In the genomic region with DNA sequence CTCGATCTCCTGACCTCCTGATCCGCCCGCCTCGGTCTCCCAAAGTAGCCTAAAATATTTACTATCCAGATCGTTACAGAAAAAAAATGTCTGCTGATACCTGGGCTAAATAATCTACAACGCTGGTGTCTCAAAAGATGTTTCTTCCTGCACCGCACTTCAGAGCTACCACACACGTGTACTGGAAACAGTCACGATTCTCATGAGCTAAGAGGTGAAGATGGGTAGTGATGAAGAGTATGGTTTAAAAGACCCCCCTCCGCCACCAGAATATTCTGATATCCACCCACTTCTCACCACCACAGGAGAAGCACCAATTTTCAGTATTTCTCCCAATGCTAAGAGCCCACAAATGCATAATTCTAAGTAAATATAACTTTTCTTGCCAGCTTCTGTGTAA, we compare ENCODE assay signal across 22 cellular contexts. TPM values are rescaled to one million over a fixed set of nuclear protein-coding genes. Genes with fewer than 3 reads are reported as not detected.
DNase-seq lines count a peak whose midpoint lies in the region; ATAC-seq, FAIRE-seq and TF ChIP-seq lines count a peak whose summit lies in the region.
"Had no signal": no experiment of that assay in that cellular context is flagged by ENCODE, and none has a peak within 500 bp of the region (broad histone marks: within the 10 kb centered on the region; RNA-seq: fewer than 3 reads in every experiment).

No MANE protein-coding gene starts in this region.

- peaks cover 0 to 1% of the 10 kb centered on the region in 2 experiments; a peak in 2 of 4 replicates for H3K36me3 ChIP-seq in GM12878 (ENCODE audit: control insufficient read depth in 2 of 2, insufficient read depth in 2 of 2, low read length in 1 of 2)
- H3K36me3 ChIP-seq in PC-9 (ENCODE audit: low read depth): no peaks in the 10 kb centered on the region

- no peak for FAIRE-seq in GM12878 (lab: Jason Lieb, UNC)
- FAIRE-seq: colon had no signal

- POLR2A ChIA-PET in GM12878 (lab: Charles Lee) (interaction anchor here (0.5 to 4.4 kb wide), 13 partner anchors 9 to 240 kb away, joined by 3 to 37 read pairs (median 5); a partner anchor contains a TSS), PC-9 (lab: Charles Lee; ENCODE audit: unreplicated experiment) (no interaction called here)

- no peak overlapping the region for H2AFZ ChIP-seq in GM12878 (ENCODE audit: control insufficient read depth, low read depth, low read length)
- H2AFZ ChIP-seq in PC-9: no peak overlapping the region
- H2AFZ ChIP-seq: parathyroid adenoma had no signal

- H3K4me3 ChIP-seq in GM12878 (peak overlapping the region; percentile 36; the same call in 1 of the 2 replicates), PC-9 (no peak overlapping the region)
- H3K4me3 ChIP-seq: transverse colon had no signal

- H3K36me3 Mint-ChIP-seq in T-helper 17 cell (ENCODE audit: low read depth): peaks cover 10% of the 10 kb centered on the region

- no peak for TF ChIP-seq EP300 in GM12878 (IDR thresholded peaks at IDR 0.05; ENCODE audit: borderline replicate concordance in 1 of 2, control insufficient read depth in 1 of 2, low read depth in 2 of 2, low read length in 2 of 2)

- H3K27ac ChIP-seq in GM12878 (ENCODE audit: control insufficient read depth, insufficient read depth) (peak overlapping the region; percentile 90), PC-9 (no peak overlapping the region)
- H3K27ac ChIP-seq: parathyroid adenoma, transverse colon, VCaP had no signal

- H3F3A ChIP-seq in PC-9 (ENCODE audit: insufficient read depth, low read depth): peaks cover 8% of the 10 kb centered on the region; the same call in 1 of the 2 replicates

- intact Hi-C loops in GM12878 (cut with micrococcal nuclease; ENCODE audit: unreplicated experiment) (no loop called here), PC-9 (cut with micrococcal nuclease; ENCODE audit: unreplicated experiment) (no loop called here)

- SMC1A ChIA-PET in GM12878 (lab: Charles Lee; ENCODE audit: uncharacterized antibody, unreplicated experiment): interaction anchor here (0.8 to 8.9 kb wide), 17 partner anchors 8 to 199 kb away, joined by 3 to 149 read pairs (median 8); a partner anchor contains a TSS

- peak; percentile 42 for DNase-seq in stimulated activated CD4-positive, alpha-beta T cell treated with anti-CD3 and anti-CD28 coated beads, Interleukin-15, amount 100 ng/mL, for 24 hours
- DNase-seq in stimulated activated CD4-positive, alpha-beta T cell treated with anti-CD3 and anti-CD28 coated beads, Interleukin-12 subunit alpha, Interleukin-12 subunit beta, amount 100 ng/mL, for 4 hours: no peak
- no peak for DNase-seq in T-helper 17 cell
- no peak for DNase-seq in GM12878 (ENCODE audit: low read depth, low spot score)
- DNase-seq in PC-9: no peak
- DNase-seq: brain microvascular endothelial cell, COR-L47, HCEC 1CT, naive B cell, NCI-H1048, NCI-H187 treated with DMSO at 0.1 percent for 48 hours, NCI-H226, NCI-H774, SHP77 treated with DMSO at 0.1 percent for 48 hours, transverse colon had no signal

- H3K4me3 Mint-ChIP-seq in T-helper 17 cell: no peak overlapping the region
- H3K4me3 Mint-ChIP-seq: memory B cell, naive B cell had no signal

- peaks cover 32% of the 10 kb centered on the region for H3K79me2 ChIP-seq in GM12878 (ENCODE audit: control insufficient read depth, insufficient read depth, low read length)
- no peaks in the 10 kb centered on the region for H3K79me2 ChIP-seq in PC-9 (ENCODE audit: low read depth)

- peak overlapping the region; percentile 62 for H3K27ac Mint-ChIP-seq in T-helper 17 cell
- H3K27ac Mint-ChIP-seq: memory B cell had no signal

- TF ChIP-seq CTCF in GM12878 (IDR thresholded peaks at IDR 0.05 in 2 of 3, conservative IDR thresholded peaks at IDR 0.05 in 1 of 3; ENCODE audit: control insufficient read depth in 2 of 3, extremely low read depth in 1 of 3, insufficient read depth in 1 of 3, low read depth in 3 of 3, low read length in 3 of 3): no peak
- no peak for TF ChIP-seq CTCF in PC-9 (conservative IDR thresholded peaks at IDR 0.05)

- H3K27me3 ChIP-seq in GM12878 (replicated peaks in 1 of 2; ENCODE audit: control insufficient read depth in 2 of 2, insufficient read depth in 2 of 2, low read length in 1 of 2) (no peaks in the 10 kb centered on the region), PC-9 (ENCODE audit: insufficient read depth, low read depth) (no peaks in the 10 kb centered on the region)
- H3K27me3 ChIP-seq: brain microvascular endothelial cell, transverse colon had no signal

- H3K9me2 ChIP-seq in PC-9 (ENCODE audit: insufficient read depth): no peaks in the 10 kb centered on the region

- H3K4me1 Mint-ChIP-seq in T-helper 17 cell: peaks cover 30% of the 10 kb centered on the region
- H3K4me1 Mint-ChIP-seq: memory B cell, naive B cell had no signal

- BruUV-seq in GM12878 (replicated peaks; lab: Mats Ljungman, UMichigan) (TSS peak; percentile 24), PC-9 (replicated peaks; lab: Mats Ljungman, UMichigan) (no TSS peak)

- ATAC-seq in T-helper 17 cell: no peak
- no peak for ATAC-seq in GM12878
- ATAC-seq in GM21717 (IDR thresholded peaks at IDR 0.05; ENCODE audit: unreplicated experiment): no peak
- ATAC-seq in HG03442 (IDR thresholded peaks at IDR 0.05; ENCODE audit: unreplicated experiment): no peak
- ATAC-seq: sciatic nerve had no signal

- peak overlapping the region; percentile 64 for H3K9ac ChIP-seq in GM12878 (ENCODE audit: control insufficient read depth, insufficient read depth, low read length)
- H3K9ac ChIP-seq: parathyroid adenoma had no signal

- no peaks in the 10 kb centered on the region for H4K20me1 ChIP-seq in GM12878 (ENCODE audit: control insufficient read depth, insufficient read depth)
- no peaks in the 10 kb centered on the region; the same call in 1 of the 2 replicates for H4K20me1 ChIP-seq in PC-9 (ENCODE audit: insufficient read depth)

- RAD21 ChIA-PET in GM12878 (lab: Charles Lee; ENCODE audit: unreplicated experiment): interaction anchor here (0.8 to 3.3 kb wide), 13 partner anchors 8 to 198 kb away, joined by 3 to 38 read pairs (median 12); a partner anchor contains a TSS

- H3K4me1 ChIP-seq in GM12878 (ENCODE audit: control insufficient read depth, insufficient read depth, low read length) (peaks cover 33% of the 10 kb centered on the region), PC-9 (replicated peaks; ENCODE audit: insufficient read depth) (no peaks in the 10 kb centered on the region)
- H3K4me1 ChIP-seq: parathyroid adenoma, transverse colon had no signal

- H3K9me3 ChIP-seq in T-helper 17 cell (ENCODE audit: control insufficient read depth, low read length, poor library complexity, severe bottlenecking) (no peaks in the 10 kb centered on the region), GM12878 (replicated peaks; ENCODE audit: control insufficient read depth, insufficient read depth, low read length) (no peaks in the 10 kb centered on the region), PC-9 (ENCODE audit: insufficient read depth, low read depth) (no peaks in the 10 kb centered on the region)
- H3K9me3 ChIP-seq: transverse colon had no signal

- WGBS in GM12878 (ENCODE audit: insufficient coverage, insufficient replicate concordance, low lambda C conversion rate, missing lambda C conversion rate): 79% methylated on average over 10 of the region's 10 CpGs

- H3K27me3 Mint-ChIP-seq in T-helper 17 cell: no peaks in the 10 kb centered on the region
- H3K27me3 Mint-ChIP-seq: memory B cell, naive B cell had no signal

- no peak for TF ChIP-seq RAD21 in GM12878 (IDR thresholded peaks at IDR 0.05; ENCODE audit: insufficient read depth, low read depth, low read length)

- CTCF ChIA-PET in GM12878 (lab: Yijun Ruan, JAX) (interaction anchor here (0.6 to 4.8 kb wide), 13 partner anchors 8 to 200 kb away, joined by 3 to 48 read pairs (median 5); a partner anchor contains a TSS), PC-9 (lab: Charles Lee) (interaction anchor here (0.6 kb wide), 1 partner anchor 141 kb away, joined by 8 read pairs; no protein-coding TSS in a partner anchor)

- H3K4me2 ChIP-seq in GM12878 (ENCODE audit: control insufficient read depth, insufficient read depth) (peak overlapping the region; percentile 75), PC-9 (no peak overlapping the region)

- no peak for TF ChIP-seq POLR2A in GM12878 (IDR thresholded peaks at IDR 0.05; ENCODE audit: low read depth, low read length)

- in situ Hi-C loops in GM12878 (cut with MboI): no loop called here

RNA-seq across cellular contexts. Expression of a gene that starts 50.2 kb away (rescaled TPM):
- total RNA-seq in T-helper 17 cell (10 to 100 TPM; 48.3 to 51.6 TPM), GM12878 (2014; rRNA removed) (16.4 and 16.7 TPM in 2 replicates), GM12878 (2014; rRNA removed; fragmentation: Illumina TruSeq; extraction: Trizol) (9.3 and 11.7 TPM in 2 replicates), GM12878 (2021) (28.7 and 30.3 TPM in 2 replicates), PC-9 (2021) (43.1 and 49.4 TPM in 2 replicates)
- 87.7 and 93.3 TPM in 2 replicates for total RNA-seq in GM12878 (2013; cell fraction: nucleolus; rRNA removed)
- 19.8 TPM for polyA plus RNA-seq in GM12878 (2011; ENCODE audit: low read depth)
- polyA plus RNA-seq in GM12878 (2011; rRNA removed) (20.1 and 27.2 TPM in 2 replicates), GM12878 (2014; fragmentation: Illumina TruSeq; extraction: Trizol) (16.2 and 21.4 TPM in 2 replicates), GM12878 (2014; fragmentation: Nextera tagmentation; extraction: Ambion mirVana) (under 1 TPM; 0.58 to 0.64 TPM), GM12878 (2014; rRNA removed) (11.2 and 12.9 TPM in 2 replicates), GM12878 (2016; fragmentation: Nextera tagmentation; extraction: Ambion mirVana) (10 to 100 TPM; 15.4 to 16.0 TPM)
- polyA plus RNA-seq in GM12878 (2011; cell fraction: cytosol; rRNA removed): 43.8 and 72.2 TPM in 2 replicates
- 67.9 and 71.8 TPM in 2 replicates for polyA plus RNA-seq in GM12878 (2011; cell fraction: nucleus; rRNA removed)
- polyA plus RNA-seq in GM12878 (2012): 17.5 and 19.5 TPM in 2 replicates
- polyA minus RNA-seq in GM12878 (2011; rRNA and poly(A)+ RNA removed): 42.9 and 101 TPM in 2 replicates
- polyA minus RNA-seq in GM12878 (2011; cell fraction: cytosol; rRNA and poly(A)+ RNA removed): 19.6 and 23.3 TPM in 2 replicates
- polyA minus RNA-seq in GM12878 (2011; cell fraction: nucleus; rRNA and poly(A)+ RNA removed): 45.8 and 69.4 TPM in 2 replicates

RNA-seq across cellular contexts. Expression of a gene that starts 50.4 kb away (rescaled TPM):
- total RNA-seq in T-helper 17 cell (1 to 10 TPM; 3.4 to 3.9 TPM), GM12878 (2014; rRNA removed) (16.1 and 23.7 TPM in 2 replicates), GM12878 (2014; rRNA removed; fragmentation: Illumina TruSeq; extraction: Trizol) (12.4 and 13.5 TPM in 2 replicates), GM12878 (2021) (19.3 and 20.7 TPM in 2 replicates), PC-9 (2021) (41.8 and 52.3 TPM in 2 replicates)
- 2.7 and 7.6 TPM in 2 replicates for total RNA-seq in GM12878 (2013; cell fraction: nucleolus; rRNA removed)
- 14.1 TPM for polyA plus RNA-seq in GM12878 (2011; ENCODE audit: low read depth)
- polyA plus RNA-seq in GM12878 (2011; rRNA removed) (11.7 TPM in 2 replicates), GM12878 (2014; fragmentation: Illumina TruSeq; extraction: Trizol) (14.9 and 18.5 TPM in 2 replicates), GM12878 (2014; fragmentation: Nextera tagmentation; extraction: Ambion mirVana) (10 to 100 TPM; 21.1 to 33.9 TPM), GM12878 (2014; rRNA removed) (15.2 and 17.5 TPM in 2 replicates), GM12878 (2016; fragmentation: Nextera tagmentation; extraction: Ambion mirVana) (10 to 100 TPM; 25.8 to 30.5 TPM)
- 4.6 and 8.8 TPM in 2 replicates for polyA plus RNA-seq in GM12878 (2011; cell fraction: cytosol; rRNA removed)
- polyA plus RNA-seq in GM12878 (2011; cell fraction: nucleus; rRNA removed): 3.0 and 3.1 TPM in 2 replicates
- polyA plus RNA-seq in GM12878 (2012): 8.0 and 13.7 TPM in 2 replicates
- polyA minus RNA-seq in GM12878 (2011; rRNA and poly(A)+ RNA removed): 5.8 and 11.1 TPM in 2 replicates
- polyA minus RNA-seq in GM12878 (2011; cell fraction: cytosol; rRNA and poly(A)+ RNA removed): 2.8 and 7.9 TPM in 2 replicates
- polyA minus RNA-seq in GM12878 (2011; cell fraction: nucleus; rRNA and poly(A)+ RNA removed): 0.67 and 2.8 TPM in 2 replicates
